In the genomic region with DNA sequence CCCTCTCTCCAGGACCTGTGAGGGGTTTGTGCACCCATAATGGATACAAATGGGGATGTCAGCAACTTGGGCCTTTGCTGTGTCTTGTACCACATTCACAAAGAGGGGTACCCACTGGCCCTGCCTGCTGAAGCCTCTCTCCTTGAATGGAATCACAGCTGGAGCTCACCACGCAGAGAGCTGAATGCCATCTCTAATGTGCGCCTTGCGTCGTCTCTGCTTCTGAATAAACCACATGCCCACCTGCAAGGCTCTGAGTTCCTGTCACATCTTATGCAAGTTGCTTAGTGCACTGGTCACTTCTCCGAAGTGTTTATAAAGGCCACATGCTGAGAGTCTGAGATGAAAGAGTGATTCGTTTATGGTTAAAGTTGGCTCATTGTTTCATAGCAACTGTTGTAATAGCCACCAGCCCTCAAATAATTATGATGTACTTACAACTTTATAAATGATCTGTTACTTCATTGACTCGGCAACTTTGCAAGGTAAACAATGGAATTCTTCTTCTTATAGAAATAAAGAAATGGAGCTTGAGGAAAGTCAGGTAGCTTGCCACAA, we compare ENCODE assay signal across 25 cellular contexts.
"Had no signal": no experiment of that assay in that cellular context is flagged by ENCODE, and none has a peak within 500 bp of the region (broad histone marks: within the 10 kb centered on the region; RNA-seq: fewer than 3 reads in every experiment).

No MANE protein-coding gene starts in this region.

- FAIRE-seq: bronchial epithelial cell, kidney, urothelium cell line had no signal

- DNase-seq: activated CD4-positive, alpha-beta T cell treated with anti-CD3 and anti-CD28 coated beads for 36 hours; activated CD4-positive, alpha-beta T cell treated with anti-CD3 and anti-CD28 coated beads, Interleukin-2, amount 50 U/mL, for 4 hours; activated CD8-positive, alpha-beta memory T cell treated with anti-CD3 and anti-CD28 coated beads for 24 hours; activated CD8-positive, alpha-beta memory T cell treated with anti-CD3 and anti-CD28 coated beads, Interleukin-2, amount 50 U/mL, for 4 hours; activated naive CD4-positive, alpha-beta T cell treated with Interleukin-2 at 50 U/mL for 16 hours; activated naive CD8-positive, alpha-beta T cell treated with anti-CD3 and anti-CD28 coated beads for 36 hours; activated T-cell treated with anti-CD3 and anti-CD28 coated beads, Interleukin-2, amount 50 U/mL, for 24 hours; colonic mucosa; heart left ventricle; kidney; lower lobe of right lung; mesendoderm; mucosa of descending colon; nephron progenitor cell; stimulated activated CD4-positive, alpha-beta T cell treated with anti-CD3 and anti-CD28 coated beads, Interleukin-4, amount 100 ng/mL, for 24 hours; stimulated activated naive CD8-positive, alpha-beta T cell treated with anti-CD3 and anti-CD28 coated beads, Interleukin-15, amount 100 ng/mL, for 72 hours; T-helper 9 cell; tibial artery had no signal

- H3K9me3 ChIP-seq: colonic mucosa, heart left ventricle, lower lobe of right lung, mucosa of descending colon, right atrium auricular region, tibial artery had no signal

- ATAC-seq: activated CD4-positive, alpha-beta T cell treated with anti-CD3 and anti-CD28 coated beads for 36 hours; heart left ventricle; left lobe of liver; lower lobe of right lung; mucosa of descending colon; stimulated activated naive CD8-positive, alpha-beta T cell treated with anti-CD3 and anti-CD28 coated beads, Interleukin-15, amount 100 ng/mL, for 72 hours; WTC11 had no signal

- H3K36me3 ChIP-seq: colonic mucosa, heart left ventricle, lower lobe of right lung, right atrium auricular region, tibial artery had no signal

- H3K27me3 ChIP-seq: colonic mucosa, heart left ventricle, right atrium auricular region, tibial artery had no signal

- H3K4me3 ChIP-seq: colonic mucosa, heart left ventricle, lower lobe of right lung, mucosa of descending colon, right atrium auricular region, tibial artery had no signal

- H3K9me3 Mint-ChIP-seq: activated naive CD8-positive, alpha-beta T cell treated with anti-CD3 and anti-CD28 coated beads for 36 hours; activated T-cell treated with anti-CD3 and anti-CD28 coated beads, Interleukin-2, amount 50 U/mL, for 24 hours; activated T-helper 2 cell treated with anti-CD3 and anti-CD28 coated beads, Interferon-gamma antibody, Interleukin-2, Interleukin-4, amounts not matched to agents 10 μg/mL and 5 μg/mL and 100 μg/mL, durations not matched to agents 14 hours and 24 hours and 36 hours; nephron progenitor cell; stimulated activated naive CD8-positive, alpha-beta T cell treated with anti-CD3 and anti-CD28 coated beads, Interleukin-15, amount 100 ng/mL, for 72 hours; WTC11 had no signal

- H3K27ac Mint-ChIP-seq: activated CD4-positive, alpha-beta T cell treated with anti-CD3 and anti-CD28 coated beads for 36 hours; activated naive CD8-positive, alpha-beta T cell treated with anti-CD3 and anti-CD28 coated beads for 36 hours; activated T-cell treated with anti-CD3 and anti-CD28 coated beads, Interleukin-2, amount 50 U/mL, for 24 hours; activated T-helper 2 cell treated with anti-CD3 and anti-CD28 coated beads, Interferon-gamma antibody, Interleukin-2, Interleukin-4, amounts not matched to agents 10 μg/mL and 5 μg/mL and 100 μg/mL, durations not matched to agents 14 hours and 24 hours and 36 hours; nephron progenitor cell; WTC11 had no signal

- H3K36me3 Mint-ChIP-seq: activated naive CD8-positive, alpha-beta T cell treated with anti-CD3 and anti-CD28 coated beads for 36 hours; WTC11 had no signal

- H3K4me1 Mint-ChIP-seq: activated CD4-positive, alpha-beta T cell treated with anti-CD3 and anti-CD28 coated beads for 36 hours; activated naive CD8-positive, alpha-beta T cell treated with anti-CD3 and anti-CD28 coated beads for 36 hours; stimulated activated naive CD8-positive, alpha-beta T cell treated with anti-CD3 and anti-CD28 coated beads, Interleukin-15, amount 100 ng/mL, for 72 hours had no signal

- H3K27me3 Mint-ChIP-seq: activated CD4-positive, alpha-beta T cell treated with anti-CD3 and anti-CD28 coated beads for 36 hours; activated naive CD8-positive, alpha-beta T cell treated with anti-CD3 and anti-CD28 coated beads for 36 hours; stimulated activated naive CD8-positive, alpha-beta T cell treated with anti-CD3 and anti-CD28 coated beads, Interleukin-15, amount 100 ng/mL, for 72 hours had no signal

- H3K27ac ChIP-seq: colonic mucosa, epithelial cell of prostate, heart left ventricle, lower lobe of right lung, right atrium auricular region, tibial artery had no signal

- H3K4me1 ChIP-seq: colonic mucosa, heart left ventricle, lower lobe of right lung, right atrium auricular region, tibial artery had no signal

- H3K4me3 Mint-ChIP-seq: activated CD4-positive, alpha-beta T cell treated with anti-CD3 and anti-CD28 coated beads for 36 hours; activated naive CD8-positive, alpha-beta T cell treated with anti-CD3 and anti-CD28 coated beads for 36 hours; activated T-cell treated with anti-CD3 and anti-CD28 coated beads, Interleukin-2, amount 50 U/mL, for 24 hours; nephron progenitor cell; stimulated activated naive CD8-positive, alpha-beta T cell treated with anti-CD3 and anti-CD28 coated beads, Interleukin-15, amount 100 ng/mL, for 72 hours; WTC11 had no signal
